In genomic region chr16:86575095-86575685, GRCh38 we compare ENCODE assay signal across 1 cellular context.
TF ChIP-seq lines count a peak whose summit lies in the region.

No MANE protein-coding gene starts in this region.

TF ChIP-seq in endothelial cell of umbilical vein, 7 proteins besides CTCF, POLR2A, EP300 and RAD21 (continued from another document):
- no peak for TF ChIP-seq MAX (IDR thresholded peaks at IDR 0.05; ENCODE audit: insufficient read depth, insufficient read length)
- TF ChIP-seq GATA2 (IDR thresholded peaks at IDR 0.05; ENCODE audit: insufficient read depth, insufficient read length, low read depth, low read length) = no peak
- TF ChIP-seq FOS (IDR thresholded peaks at IDR 0.05; ENCODE audit: borderline replicate concordance, insufficient read depth, low read length) = no peak
- no peak for TF ChIP-seq MYC (IDR thresholded peaks at IDR 0.05; ENCODE audit: low read depth, low read length)
